10 cellular contexts compared by ENCODE assay signal in the genomic region with DNA sequence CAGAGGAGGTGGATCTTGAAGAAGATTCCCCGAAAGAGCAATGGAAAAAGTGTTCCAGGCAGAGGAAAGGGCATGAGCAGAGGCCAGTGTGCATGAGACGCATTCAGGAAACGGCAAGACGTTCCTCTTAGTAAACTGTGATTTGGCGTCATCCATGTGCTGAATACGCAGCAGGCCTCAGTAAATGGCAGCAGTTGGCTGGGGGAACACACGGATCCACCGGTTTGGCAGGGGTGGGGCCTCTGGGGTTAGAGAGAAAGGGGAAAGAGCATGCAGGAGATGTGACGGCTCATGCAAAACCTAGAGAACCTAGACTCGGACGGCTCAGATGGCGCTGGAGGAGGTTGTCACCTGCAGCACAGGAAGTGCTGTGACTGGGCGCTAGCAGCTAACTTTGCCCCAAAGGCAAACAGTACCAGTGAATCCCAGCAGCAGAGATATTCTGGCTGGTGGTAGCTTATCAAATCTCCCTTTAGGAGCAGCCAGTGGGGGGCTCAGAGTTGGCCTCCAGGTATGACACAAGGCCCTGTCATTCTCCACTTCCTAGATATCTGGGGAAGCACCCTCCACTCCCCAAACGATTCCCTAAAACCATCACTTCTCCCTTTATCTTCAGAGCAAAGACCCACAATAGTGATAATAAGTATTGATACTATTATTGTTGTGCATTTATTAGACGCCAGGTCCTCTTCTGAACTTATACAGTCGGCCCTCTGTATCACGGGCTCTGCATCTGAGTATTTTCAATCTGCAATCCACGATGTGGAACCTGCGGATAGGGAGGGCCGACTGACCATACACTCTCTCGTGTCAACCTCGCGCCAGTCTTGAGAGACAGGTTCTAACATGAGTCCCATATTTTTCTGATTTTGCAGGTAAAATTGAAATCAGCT. TPM values are rescaled to one million over a fixed set of nuclear protein-coding genes. Genes with fewer than 3 reads are reported as not detected.
DNase-seq lines count a peak whose midpoint lies in the region; ATAC-seq and TF ChIP-seq lines count a peak whose summit lies in the region.
"Had no signal": no experiment of that assay in that cellular context is flagged by ENCODE, and none has a peak within 500 bp of the region (broad histone marks: within the 10 kb centered on the region; RNA-seq: fewer than 3 reads in every experiment).

No MANE protein-coding gene starts in this region.

- peak overlapping the region; percentile 88 for H3K4me3 ChIP-seq in GM12865 (ENCODE audit: low read depth, low read length)
- H3K4me3 ChIP-seq: SJSA1 had no signal

- DNase-seq in GM12865 (ENCODE audit: low read depth) (peak; percentile 91), posterior vena cava (ENCODE audit: low spot score) (peak; percentile 80), SKM-1 (lab: John Stamatoyannopoulos, UW; ENCODE audit: unreplicated experiment) (no peak), glutamatergic neuron (no peak)
- DNase-seq in activated naive CD4-positive, alpha-beta T cell treated with anti-CD3 and anti-CD28 coated beads for 36 hours: peak; percentile 88

- H3K4me3 Mint-ChIP-seq in activated naive CD4-positive, alpha-beta T cell treated with anti-CD3 and anti-CD28 coated beads for 36 hours: peak overlapping the region; percentile 82
- no peak overlapping the region for H3K4me3 Mint-ChIP-seq in glutamatergic neuron (ENCODE audit: unreplicated experiment)

- no peaks in the 10 kb centered on the region for H3K27me3 Mint-ChIP-seq in activated naive CD4-positive, alpha-beta T cell treated with anti-CD3 and anti-CD28 coated beads for 36 hours (ENCODE audit: low read depth)
- H3K27me3 Mint-ChIP-seq in glutamatergic neuron (ENCODE audit: unreplicated experiment): peaks cover 8% of the 10 kb centered on the region

- TF ChIP-seq CTCF in GM12865 (IDR thresholded peaks at IDR 0.05; ENCODE audit: insufficient read depth, low read depth, low read length, missing control alignments) (no peak), glutamatergic neuron (IDR thresholded peaks at IDR 0.05; ENCODE audit: partially characterized antibody, unreplicated experiment) (no peak)

- peak overlapping the region; percentile 100 for H3K27ac Mint-ChIP-seq in activated naive CD4-positive, alpha-beta T cell treated with anti-CD3 and anti-CD28 coated beads for 36 hours
- no peak overlapping the region for H3K27ac Mint-ChIP-seq in glutamatergic neuron (ENCODE audit: unreplicated experiment)
- H3K27ac Mint-ChIP-seq: progenitor cell of endocrine pancreas had no signal

- H3K9me3 Mint-ChIP-seq in activated naive CD4-positive, alpha-beta T cell treated with anti-CD3 and anti-CD28 coated beads for 36 hours: no peaks in the 10 kb centered on the region
- H3K9me3 Mint-ChIP-seq in glutamatergic neuron (ENCODE audit: unreplicated experiment): peaks cover 3% of the 10 kb centered on the region

- peaks cover 49% of the 10 kb centered on the region for H3K36me3 Mint-ChIP-seq in activated naive CD4-positive, alpha-beta T cell treated with anti-CD3 and anti-CD28 coated beads for 36 hours (ENCODE audit: low read depth)
- no peaks in the 10 kb centered on the region for H3K36me3 Mint-ChIP-seq in glutamatergic neuron (ENCODE audit: unreplicated experiment)

- ATAC-seq in HG03460 (IDR thresholded peaks at IDR 0.05; ENCODE audit: unreplicated experiment) (no peak), HG02840 (IDR thresholded peaks at IDR 0.05; ENCODE audit: low FRiP score, unreplicated experiment) (no peak)

- peaks cover 94% of the 10 kb centered on the region for H3K4me1 Mint-ChIP-seq in activated naive CD4-positive, alpha-beta T cell treated with anti-CD3 and anti-CD28 coated beads for 36 hours (ENCODE audit: low read depth)
- peaks cover 25% of the 10 kb centered on the region for H3K4me1 Mint-ChIP-seq in glutamatergic neuron (ENCODE audit: low read depth, unreplicated experiment)

- peak; percentile 40; the same call in 1 of the 2 replicates for TF ChIP-seq POLR2A in Raji (IDR thresholded peaks at IDR 0.05; ENCODE audit: insufficient read depth, low read depth, low read length)

- CTCF ChIA-PET in activated naive CD4-positive, alpha-beta T cell treated with anti-CD3 and anti-CD28 coated beads for 36 hours (lab: Charles Lee): interaction anchor here (1.0 to 5.2 kb wide), 4 partner anchors 29 to 52 kb away, joined by 4 to 25 read pairs (median 10); no protein-coding TSS in a partner anchor

- intact Hi-C loops in activated naive CD4-positive, alpha-beta T cell treated with anti-CD3 and anti-CD28 coated beads for 36 hours (cut with micrococcal nuclease): loop anchor here (1.0 to 5.0 kb wide), 3 partner anchors 9 to 262 kb away; no protein-coding TSS in a partner anchor
- intact Hi-C loops in posterior vena cava (cut with DNase I): no loop called here

RNA-seq across cellular contexts. Expression of gene LAPTM5, which starts 7.6 kb away (rescaled TPM):
- total RNA-seq in activated naive CD4-positive, alpha-beta T cell treated with anti-CD3 and anti-CD28 coated beads for 36 hours: 100 to 1,000 TPM; 205 to 208 TPM
- total RNA-seq in posterior vena cava: 100 to 1,000 TPM in 1 of 2 donors, 10 to 100 TPM in 1; 80.1 to 120 TPM
- 0.56 TPM for total RNA-seq in glutamatergic neuron (ENCODE audit: unreplicated experiment)
- total RNA-seq: progenitor cell of endocrine pancreas, SJSA1 had no signal

RNA-seq across cellular contexts. Expression of gene MATN1, which starts 26.6 kb away (rescaled TPM):
- total RNA-seq in activated naive CD4-positive, alpha-beta T cell treated with anti-CD3 and anti-CD28 coated beads for 36 hours: under 1 TPM; 0.36 to 0.37 TPM
- total RNA-seq in posterior vena cava (not detected), glutamatergic neuron (ENCODE audit: unreplicated experiment) (0.22 TPM)

Comparison
In these comparisons a context has a peak if more than half of its experiments do, and no peak if none do; other contexts are left out.
1. DNase-seq: peak in GM12865 (single experiment), activated naive CD4-positive, alpha-beta T cell treated with anti-CD3 and anti-CD28 coated beads for 36 hours (single experiment) and posterior vena cava (single experiment); none in SKM-1 (single experiment) and glutamatergic neuron (single experiment).
2. RNA of gene LAPTM5, which starts 7.6 kb away (total RNA-seq): 205 to 208 TPM in activated naive CD4-positive, alpha-beta T cell treated with anti-CD3 and anti-CD28 coated beads for 36 hours and 80.1 to 120 TPM in posterior vena cava; 0.56 TPM in glutamatergic neuron (single experiment); every median in the first group is over 10 times any median in the second.